In the genomic region with DNA sequence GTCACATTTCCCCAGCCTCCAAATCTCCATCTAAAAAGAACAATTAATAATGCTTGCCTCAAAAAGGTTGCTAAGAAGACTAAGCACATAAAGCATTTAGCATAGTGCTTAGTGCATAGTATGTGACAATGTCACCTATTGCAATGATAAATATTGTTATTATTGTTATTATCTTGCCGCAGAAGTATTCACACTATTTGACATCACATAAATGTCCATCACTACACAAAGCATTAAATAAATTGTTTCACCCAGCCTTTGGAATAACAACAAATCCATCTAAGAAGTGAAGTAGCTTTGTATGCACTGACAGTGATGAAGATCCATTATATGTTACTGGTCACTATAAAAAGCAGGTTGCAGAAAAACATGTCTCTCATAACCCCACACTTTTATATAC, we compare ENCODE assay signal across 6 cellular contexts.
"Had no signal": no experiment of that assay in that cellular context is flagged by ENCODE, and none has a peak within 500 bp of the region (broad histone marks: within the 10 kb centered on the region; RNA-seq: fewer than 3 reads in every experiment).

No MANE protein-coding gene starts in this region.

- H3K9ac ChIP-seq: KMS-11 had no signal

- DNase-seq: IMR-90, KBM-7, KG1 had no signal

- H3K4me2 ChIP-seq: KMS-11 had no signal

- H3K4me3 ChIP-seq: K562 had no signal

- H3K27ac ChIP-seq: HL-60, KMS-11 had no signal
